In the genomic region with DNA sequence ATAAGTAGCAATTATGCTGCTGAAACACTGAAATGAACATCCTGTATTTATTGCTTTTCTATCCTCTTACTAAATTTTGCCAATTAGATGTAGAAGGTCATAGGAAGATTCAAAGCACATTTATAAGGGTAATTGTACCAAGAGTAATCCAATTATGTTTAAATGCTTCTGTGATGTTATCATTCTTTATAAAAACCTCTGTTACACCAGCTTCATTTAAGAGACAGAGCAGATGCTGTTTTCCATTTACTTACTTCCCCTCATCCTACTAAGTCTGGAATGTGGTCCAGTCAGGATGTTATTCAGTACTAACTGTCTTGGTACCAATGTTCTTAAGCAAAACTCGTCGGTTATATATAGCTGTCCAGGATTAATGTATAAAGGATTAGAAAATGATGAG, we compare ENCODE assay signal across 18 cellular contexts.
"Had no signal": no experiment of that assay in that cellular context is flagged by ENCODE, and none has a peak within 500 bp of the region (broad histone marks: within the 10 kb centered on the region; RNA-seq: fewer than 3 reads in every experiment).

No MANE protein-coding gene starts in this region.

- H3K9me3 ChIP-seq: mucosa of descending colon, prostate gland, right atrium auricular region, thoracic aorta had no signal

- H3K4me1 ChIP-seq: neural progenitor cell, prostate gland, right atrium auricular region, tibial nerve, upper lobe of left lung had no signal

- H3K27ac ChIP-seq: neural progenitor cell, prostate gland, right atrium auricular region, thoracic aorta, tibial nerve, upper lobe of left lung had no signal

- H3K4me2 ChIP-seq: neural progenitor cell had no signal

- FAIRE-seq: frontal cortex, kidney, urothelium cell line had no signal

- DNase-seq: cortex of kidney; effector memory CD8-positive, alpha-beta T cell; head of caudate nucleus; kidney; mesenchymal stem cell; mucosa of descending colon; naive B cell; stimulated activated CD4-positive, alpha-beta T cell treated with anti-CD3 and anti-CD28 coated beads, Interleukin-4, amount 100 ng/mL, for 4 hours; stimulated activated naive CD8-positive, alpha-beta T cell treated with anti-CD3 and anti-CD28 coated beads, Interleukin-15, Interleukin-2, amounts not matched to agents 100 U/mL and 50 U/mL, for 24 hours; substantia nigra; upper lobe of left lung had no signal

- H3K4me3 ChIP-seq: mucosa of descending colon, neural progenitor cell, prostate gland, right atrium auricular region, thoracic aorta, tibial nerve, upper lobe of left lung had no signal

- H3K27me3 ChIP-seq: neural progenitor cell, right atrium auricular region, tibial nerve, upper lobe of left lung had no signal

- H3K36me3 ChIP-seq: neural progenitor cell, prostate gland, right atrium auricular region, thoracic aorta, tibial nerve, upper lobe of left lung had no signal

- H3K9ac ChIP-seq: neural progenitor cell had no signal

- H2AFZ ChIP-seq: neural progenitor cell had no signal
